In the genomic region with DNA sequence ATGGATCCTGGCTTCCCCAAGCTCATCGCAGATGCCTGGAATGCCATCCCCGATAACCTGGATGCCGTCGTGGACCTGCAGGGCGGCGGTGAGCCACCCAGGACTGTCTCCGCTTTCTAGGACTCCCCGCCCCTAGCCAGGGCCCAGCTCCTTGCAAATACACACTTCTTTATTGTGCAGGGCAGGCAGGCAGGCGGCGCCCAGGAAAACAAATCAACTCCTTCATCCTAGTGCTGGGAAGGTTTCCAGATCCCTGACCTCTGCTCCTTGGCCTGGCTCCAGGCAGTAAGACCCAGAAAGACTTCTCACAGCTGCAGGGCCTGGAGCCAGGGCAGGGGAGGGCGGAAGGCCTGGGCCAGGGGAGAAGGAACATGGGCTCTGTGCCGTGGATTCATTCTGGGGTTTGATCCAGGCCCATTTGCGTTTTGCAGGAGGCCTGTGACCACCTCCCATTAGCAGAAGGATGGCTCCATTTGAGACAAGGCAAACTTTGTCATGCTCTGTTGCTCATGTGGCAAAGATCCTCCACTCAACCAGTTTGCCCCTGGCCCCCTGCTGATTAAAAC, we compare ENCODE assay signal across 9 cellular contexts. TPM values are rescaled to one million over a fixed set of nuclear protein-coding genes. Genes with fewer than 3 reads are reported as not detected.
DNase-seq lines count a peak whose midpoint lies in the region; ATAC-seq and TF ChIP-seq lines count a peak whose summit lies in the region.
"Had no signal": no experiment of that assay in that cellular context is flagged by ENCODE, and none has a peak within 500 bp of the region (broad histone marks: within the 10 kb centered on the region; RNA-seq: fewer than 3 reads in every experiment).

No MANE protein-coding gene starts in this region.

- TF ChIP-seq EP300 in upper lobe of left lung (IDR thresholded peaks at IDR 0.05) = no peak

- intact Hi-C loops in MCF 10A (cut with micrococcal nuclease) = no loop called here

- peak overlapping the region in 1 of 4 donors; percentile 13 for H3K27ac ChIP-seq in upper lobe of left lung

- CTCF ChIA-PET in MCF 10A (lab: Yijun Ruan, JAX) = interaction anchor here (0.7 to 6.4 kb wide), 16 partner anchors 9 to 200 kb away, joined by 3 to 53 read pairs (median 4); no protein-coding TSS in a partner anchor

- no peaks in the 10 kb centered on the region for H3K27me3 Mint-ChIP-seq in MCF 10A (ENCODE audit: insufficient read depth, unreplicated experiment)

- H3K4me1 ChIP-seq in upper lobe of left lung = peaks cover 15 to 34% (median 26%) of the 10 kb centered on the region in 4 donors

- POLR2A ChIA-PET in MCF 10A (lab: Yijun Ruan, JAX) = interaction anchor here (0.6 to 2.1 kb wide), 6 partner anchors 9 to 948 kb away, joined by 3 to 9 read pairs (median 3); a partner anchor contains a TSS

- H3K36me3 ChIP-seq in upper lobe of left lung = peaks cover 0 to 14% (median 5%) of the 10 kb centered on the region in 4 donors

- no peak for TF ChIP-seq CTCF in MCF 10A (IDR thresholded peaks at IDR 0.05; ENCODE audit: unreplicated experiment)
- TF ChIP-seq CTCF in upper lobe of left lung (IDR thresholded peaks at IDR 0.05) = no peak

- H3K4me1 Mint-ChIP-seq in MCF 10A (ENCODE audit: insufficient read depth, unreplicated experiment) = peaks cover 26% of the 10 kb centered on the region

- peak; percentile 64 to 78 for ATAC-seq in upper lobe of left lung (ENCODE audit: low FRiP score in 2 of 2)
- no peak for ATAC-seq in GM19397 (IDR thresholded peaks at IDR 0.05; ENCODE audit: unreplicated experiment)

- H3K4me3 Mint-ChIP-seq in MCF 10A (ENCODE audit: unreplicated experiment) = no peak overlapping the region
- H3K4me3 Mint-ChIP-seq: T-helper 1 cell treated with Interleukin-12 subunit alpha and Interleukin-12 subunit beta and Interleukin-4 antibody, amounts not matched to agents 30 μg/mL and 1 μg/mL, for 36 hours had no signal

- H3K36me3 Mint-ChIP-seq in MCF 10A (ENCODE audit: insufficient read depth, unreplicated experiment) = no peaks in the 10 kb centered on the region

- BruUV-seq in MCF 10A (replicated peaks; lab: Mats Ljungman, UMichigan) = no TSS peak

- no peak overlapping the region for H3K4me3 ChIP-seq in upper lobe of left lung

- H3K9me3 Mint-ChIP-seq in MCF 10A (ENCODE audit: unreplicated experiment) = no peaks in the 10 kb centered on the region
- H3K9me3 Mint-ChIP-seq: T-helper 1 cell treated with Interleukin-12 subunit alpha and Interleukin-12 subunit beta and Interleukin-4 antibody, amounts not matched to agents 30 μg/mL and 1 μg/mL, for 36 hours had no signal

- WGBS in upper lobe of left lung, 2 donors = 58 to 65% methylated on average over 3 to 13 of the region's 13 CpGs

- peak; percentile 16 for DNase-seq in NCI-H345 (lab: John Stamatoyannopoulos, UW)
- DNase-seq in NCI-H345 treated with DMSO at 0.1 percent for 48 hours (lab: John Stamatoyannopoulos, UW; ENCODE audit: unreplicated experiment) = no peak
- peak; percentile 93 for DNase-seq in MCF 10A (ENCODE audit: unreplicated experiment)
- DNase-seq in left kidney (ENCODE audit: low read depth, low spot score) = peak; percentile 76
- DNase-seq in upper lobe of left lung = peak; percentile 63 to 80
- DNase-seq in cerebellar nuclear complex (lab: John Stamatoyannopoulos, UW) = no peak
- DNase-seq in NCI-H1048 (lab: John Stamatoyannopoulos, UW) = no peak

- TF ChIP-seq POLR2A in upper lobe of left lung (IDR thresholded peaks at IDR 0.05) = no peak

- no peaks in the 10 kb centered on the region for H3K9me3 ChIP-seq in upper lobe of left lung

- H3K27me3 ChIP-seq in upper lobe of left lung = no peaks in the 10 kb centered on the region

- H3K27ac Mint-ChIP-seq in MCF 10A (ENCODE audit: low read depth, unreplicated experiment) = no peak overlapping the region
- H3K27ac Mint-ChIP-seq: T-helper 1 cell treated with Interleukin-12 subunit alpha and Interleukin-12 subunit beta and Interleukin-4 antibody, amounts not matched to agents 30 μg/mL and 1 μg/mL, for 36 hours had no signal

RNA-seq across cellular contexts. Expression of a gene that starts 6.0 kb away (rescaled TPM):
- total RNA-seq in MCF 10A (2022) (10.7 and 11.7 TPM in 2 replicates), upper lobe of left lung (10 to 100 TPM; 14.4 to 33.9 (median 26.9) TPM)

RNA-seq across cellular contexts. Expression of a gene that starts 23.9 kb away (rescaled TPM):
- total RNA-seq in MCF 10A (2022) (3.3 and 3.7 TPM in 2 replicates), upper lobe of left lung (100 to 1,000 TPM in 4 of 6 donors, 10 to 100 TPM in 2; 45.7 to 265 (median 143) TPM)

Comparison
In these comparisons a context has a peak if more than half of its experiments do, and no peak if none do; other contexts are left out.
1. DNase-seq: peak in NCI-H345 (single experiment), MCF 10A (single experiment), left kidney (single experiment) and upper lobe of left lung (2 of 2); none in NCI-H345 treated with DMSO at 0.1 percent for 48 hours (single experiment), cerebellar nuclear complex (0 of 2) and NCI-H1048 (single experiment).
2. RNA of a gene that starts 23.9 kb away (total RNA-seq): 45.7 to 265 TPM in upper lobe of left lung; 3.3 to 3.7 TPM in MCF 10A; every median in the first group is over 10 times any median in the second.